ENCODE assay signal across 8 cellular contexts in genomic region chr19:54325194-54325621, GRCh38. TPM values are rescaled to one million over a fixed set of nuclear protein-coding genes. Genes with fewer than 3 reads are reported as not detected.
DNase-seq lines count a peak whose midpoint lies in the region; ATAC-seq and TF ChIP-seq lines count a peak whose summit lies in the region.

No MANE protein-coding gene starts in this region.

- H3K27me3 ChIP-seq in A673 (replicated peaks; ENCODE audit: insufficient read depth, low read depth, low read length, poor library complexity): peaks cover 10% of the 10 kb centered on the region

- H3K27me3 Mint-ChIP-seq in activated CD4-positive, alpha-beta memory T cell treated with anti-CD3 and anti-CD28 coated beads, Interleukin-2, amount 10 ng/mL, durations not matched to agents 7 days and 5 days: peaks cover 30% of the 10 kb centered on the region
- H3K27me3 Mint-ChIP-seq in neural crest cell (ENCODE audit: low read depth): peaks cover 48% of the 10 kb centered on the region

- no peak for TF ChIP-seq POLR2A in erythroblast (IDR thresholded peaks at IDR 0.05; ENCODE audit: low read length)

- H3K4me1 ChIP-seq in A673 (ENCODE audit: insufficient read depth, low read length, poor library complexity, severe bottlenecking): no peaks in the 10 kb centered on the region

- ATAC-seq in GM18861 (IDR thresholded peaks at IDR 0.05; ENCODE audit: unreplicated experiment) (no peak), GM21515 (IDR thresholded peaks at IDR 0.05; ENCODE audit: unreplicated experiment) (no peak)

- DNase-seq in A673 (ENCODE audit: low spot score) (peak; percentile 52), GM12864 (ENCODE audit: low read depth) (peak; percentile 18), NCI-H2227 treated with DMSO at 0.1 percent for 48 hours (lab: John Stamatoyannopoulos, UW) (peak; percentile 72), erythroblast (lab: John Stamatoyannopoulos, UW) (peak; percentile 33 to 67), neural crest cell (ENCODE audit: low read depth, low spot score) (peak; percentile 59)
- DNase-seq in activated CD4-positive, alpha-beta memory T cell treated with anti-CD3 and anti-CD28 coated beads, Interleukin-2, amount 10 ng/mL, durations not matched to agents 7 days and 5 days: peak; percentile 42

- H3K4me3 ChIP-seq in A673 (ENCODE audit: low read depth, low read length, poor library complexity, severe bottlenecking) (no peak overlapping the region), GM12864 (ENCODE audit: low read depth, low read length) (no peak overlapping the region)

- H3K9me3 Mint-ChIP-seq in activated CD4-positive, alpha-beta memory T cell treated with anti-CD3 and anti-CD28 coated beads, Interleukin-2, amount 10 ng/mL, durations not matched to agents 7 days and 5 days: no peaks in the 10 kb centered on the region
- H3K9me3 Mint-ChIP-seq in neural crest cell: peaks cover 13% of the 10 kb centered on the region

- H3K36me3 Mint-ChIP-seq in activated CD4-positive, alpha-beta memory T cell treated with anti-CD3 and anti-CD28 coated beads, Interleukin-2, amount 10 ng/mL, durations not matched to agents 7 days and 5 days (ENCODE audit: low read depth): no peaks in the 10 kb centered on the region
- H3K36me3 Mint-ChIP-seq in neural crest cell (ENCODE audit: low read depth): no peaks in the 10 kb centered on the region

- no peaks in the 10 kb centered on the region for H3K9me3 ChIP-seq in A673 (ENCODE audit: low read depth, low read length, poor library complexity, severe bottlenecking)

- no peak overlapping the region for H3K27ac ChIP-seq in A673 (ENCODE audit: low read depth, low read length, poor library complexity, severe bottlenecking)

- TF ChIP-seq CTCF in A673 (conservative IDR thresholded peaks at IDR 0.05; ENCODE audit: low read depth, low read length) (peak; percentile 87), GM12864 (IDR thresholded peaks at IDR 0.05; ENCODE audit: low read depth, low read length, missing control alignments) (peak; percentile 90), neural crest cell (conservative IDR thresholded peaks at IDR 0.05) (peak; percentile 90)

- no peak overlapping the region for H3K4me3 Mint-ChIP-seq in activated CD4-positive, alpha-beta memory T cell treated with anti-CD3 and anti-CD28 coated beads, Interleukin-2, amount 10 ng/mL, durations not matched to agents 7 days and 5 days
- H3K4me3 Mint-ChIP-seq in neural crest cell: no peak overlapping the region

- no TSS peak for BruUV-seq in A673 (replicated peaks; lab: Mats Ljungman, UMichigan)

- intact Hi-C loops in A673 (cut with micrococcal nuclease; ENCODE audit: unreplicated experiment): loop anchor here (1.0 kb wide), 1 partner anchor 66 kb away; no protein-coding TSS in a partner anchor

- H3K36me3 ChIP-seq in A673 (ENCODE audit: insufficient read depth, low read length, poor library complexity, severe bottlenecking): no peaks in the 10 kb centered on the region

- CTCF ChIA-PET in A673 (lab: Charles Lee): interaction anchor here (0.6 to 1.1 kb wide), 2 partner anchors 8 to 61 kb away, joined by 3 to 9 read pairs; no protein-coding TSS in a partner anchor
- CTCF ChIA-PET in activated CD4-positive, alpha-beta memory T cell treated with anti-CD3 and anti-CD28 coated beads, Interleukin-2, amount 10 ng/mL, durations not matched to agents 7 days and 5 days (lab: Charles Lee): interaction anchor here (0.6 to 11.1 kb wide), 4 partner anchors 9 to 65 kb away, joined by 3 to 153 read pairs (median 4); no protein-coding TSS in a partner anchor

- no peak overlapping the region for H3K27ac Mint-ChIP-seq in activated CD4-positive, alpha-beta memory T cell treated with anti-CD3 and anti-CD28 coated beads, Interleukin-2, amount 10 ng/mL, durations not matched to agents 7 days and 5 days
- H3K27ac Mint-ChIP-seq in neural crest cell (ENCODE audit: unreplicated experiment): no peak overlapping the region

- H3K4me1 Mint-ChIP-seq in activated CD4-positive, alpha-beta memory T cell treated with anti-CD3 and anti-CD28 coated beads, Interleukin-2, amount 10 ng/mL, durations not matched to agents 7 days and 5 days: peaks cover 8% of the 10 kb centered on the region
- no peaks in the 10 kb centered on the region for H3K4me1 Mint-ChIP-seq in neural crest cell

- POLR2A ChIA-PET in A673 (lab: Charles Lee; ENCODE audit: low non-redundant PET): no interaction called here
- POLR2A ChIA-PET in activated CD4-positive, alpha-beta memory T cell treated with anti-CD3 and anti-CD28 coated beads, Interleukin-2, amount 10 ng/mL, durations not matched to agents 7 days and 5 days (lab: Charles Lee): interaction anchor here (0.7 kb wide), 1 partner anchor 65 kb away, joined by 3 read pairs; no protein-coding TSS in a partner anchor

RNA-seq across cellular contexts. Expression of gene LILRA5, which starts 12.2 kb away (rescaled TPM):
- total RNA-seq in A673 (2021) (not detected in 2 replicates), neural crest cell (not detected in 2 replicates)
- total RNA-seq in activated CD4-positive, alpha-beta memory T cell treated with anti-CD3 and anti-CD28 coated beads, Interleukin-2, amount 10 ng/mL, durations not matched to agents 7 days and 5 days: not detected

RNA-seq across cellular contexts. Expression of gene LILRA4, which starts 13.8 kb away (rescaled TPM):
- total RNA-seq in A673 (2021): not detected in 2 replicates
- total RNA-seq in activated CD4-positive, alpha-beta memory T cell treated with anti-CD3 and anti-CD28 coated beads, Interleukin-2, amount 10 ng/mL, durations not matched to agents 7 days and 5 days: not detected
- not detected in 2 replicates for total RNA-seq in neural crest cell

RNA-seq across cellular contexts. Expression of gene LAIR1, which starts 39.5 kb away (rescaled TPM):
- total RNA-seq in A673 (2021) (not detected in 2 replicates), neural crest cell (not detected in 2 replicates)
- total RNA-seq in activated CD4-positive, alpha-beta memory T cell treated with anti-CD3 and anti-CD28 coated beads, Interleukin-2, amount 10 ng/mL, durations not matched to agents 7 days and 5 days: 10 to 100 TPM; 56.6 to 59.0 TPM

RNA-seq across cellular contexts. Expression of gene LILRB2, which starts 44.3 kb away (rescaled TPM):
- total RNA-seq in A673 (2021) (not detected in 2 replicates), neural crest cell (not detected in 2 replicates)
- not detected for total RNA-seq in activated CD4-positive, alpha-beta memory T cell treated with anti-CD3 and anti-CD28 coated beads, Interleukin-2, amount 10 ng/mL, durations not matched to agents 7 days and 5 days

Comparison
In these comparisons a context has a peak if more than half of its experiments do, and no peak if none do; other contexts are left out.
1. DNase-seq: peak in every context shown above with its lines; median percentile 72 in NCI-H2227 treated with DMSO at 0.1 percent for 48 hours; 59 in neural crest cell; 52 in A673; 50 in erythroblast; 42 in activated CD4-positive, alpha-beta memory T cell treated with anti-CD3 and anti-CD28 coated beads, Interleukin-2, amount 10 ng/mL, durations not matched to agents 7 days and 5 days; 18 in GM12864.
2. RNA of gene LAIR1, which starts 39.5 kb away (total RNA-seq): 56.6 to 59.0 TPM in activated CD4-positive, alpha-beta memory T cell treated with anti-CD3 and anti-CD28 coated beads, Interleukin-2, amount 10 ng/mL, durations not matched to agents 7 days and 5 days; not detected in A673 and not detected in neural crest cell; every median in the first group is over 10 times any median in the second.
3. Peak in every context shown above with its lines, with median percentiles within 50 percentile points of each other: CTCF ChIP-seq.